In genomic region chr3:12181806-12182205, GRCh38 we compare ENCODE assay signal across 25 cellular contexts. TPM values are rescaled to one million over a fixed set of nuclear protein-coding genes. Genes with fewer than 3 reads are reported as not detected.
A peak's percentile ranks its signal among the peaks of the same experiment; 100 is the strongest.
DNase-seq lines count a peak whose midpoint lies in the region; ATAC-seq, FAIRE-seq and TF ChIP-seq lines count a peak whose summit lies in the region.
"Had no signal": no experiment of that assay in that cellular context is flagged by ENCODE, and none has a peak within 500 bp of the region (broad histone marks: within the 10 kb centered on the region; RNA-seq: fewer than 3 reads in every experiment).

No MANE protein-coding gene starts in this region.

- RAD21 ChIA-PET in GM12878 (lab: Charles Lee; ENCODE audit: unreplicated experiment): interaction anchor here (7.3 kb wide), 1 partner anchor 45 kb away, joined by 93 read pairs; no protein-coding TSS in a partner anchor

- H2BK15ac ChIP-seq in IMR-90 (ENCODE audit: low read depth, low read length): 0 out of 3 replicates have a peak overlapping the region, but pooled peaks have one; percentile 74

- H3K4me2 ChIP-seq in IMR-90 (ENCODE audit: low read depth, low read length): no peak overlapping the region
- H3K4me2 ChIP-seq in GM12878 (ENCODE audit: control insufficient read depth, insufficient read depth): no peak overlapping the region
- no peak overlapping the region for H3K4me2 ChIP-seq in trophoblast cell (ENCODE audit: low read length)

- CTCF ChIA-PET in activated CD4-positive, alpha-beta T cell treated with anti-CD3 and anti-CD28 coated beads, Interleukin-2, amount 10 ng/mL, durations not matched to agents 7 days and 5 days (lab: Charles Lee): interaction anchor here (1.2 kb wide), 1 partner anchor 10 kb away, joined by 3 read pairs; no protein-coding TSS in a partner anchor
- CTCF ChIA-PET in IMR-90 (lab: Yijun Ruan, JAX): no interaction called here
- CTCF ChIA-PET in GM12878 (lab: Yijun Ruan, JAX): interaction anchor here (0.8 to 9.0 kb wide), 4 partner anchors 8 to 194 kb away, joined by 3 to 243 read pairs (median 6); no protein-coding TSS in a partner anchor

- no peak overlapping the region for H3K27ac ChIP-seq in IMR-90 (ENCODE audit: insufficient read depth, low read length)
- H3K27ac ChIP-seq in GM12878 (ENCODE audit: control insufficient read depth, insufficient read depth): no peak overlapping the region
- no peak overlapping the region for H3K27ac ChIP-seq in trophoblast cell (ENCODE audit: low read depth, low read length)
- H3K27ac ChIP-seq in esophagus squamous epithelium: no peak overlapping the region
- H3K27ac ChIP-seq in stomach: no peak overlapping the region

- ATAC-seq in IMR-90 (ENCODE audit: low read depth): no peak
- ATAC-seq in GM12878: no peak

- dilution Hi-C loops in IMR-90 (cut with HindIII; ENCODE audit: low sequenced_read_pairs, unreplicated experiment): no loop called here

- H3K4me3 ChIP-seq in IMR-90 (ENCODE audit: insufficient read depth, low read depth, low read length) (no peak overlapping the region), GM12878 (no peak overlapping the region), trophoblast cell (ENCODE audit: low read depth, low read length) (no peak overlapping the region), esophagus squamous epithelium (no peak overlapping the region), stomach (no peak overlapping the region)

- H3K56ac ChIP-seq in IMR-90 (ENCODE audit: extremely low read depth, insufficient read depth, low read length): no peak overlapping the region

- H3K27me3 ChIP-seq in IMR-90 (ENCODE audit: control insufficient read depth, insufficient read depth, low read length): no peaks in the 10 kb centered on the region
- H3K27me3 ChIP-seq in GM12878 (replicated peaks in 1 of 2; ENCODE audit: control insufficient read depth in 2 of 2, insufficient read depth in 2 of 2, low read length in 1 of 2): no peaks in the 10 kb centered on the region
- H3K27me3 ChIP-seq in trophoblast cell (ENCODE audit: insufficient read depth, low read length): no peaks in the 10 kb centered on the region
- no peaks in the 10 kb centered on the region for H3K27me3 ChIP-seq in esophagus squamous epithelium
- H3K27me3 ChIP-seq in stomach: no peaks in the 10 kb centered on the region
- H3K27me3 ChIP-seq: BE2C had no signal

- peaks cover 45% of the 10 kb centered on the region for H3K4me1 Mint-ChIP-seq in activated CD4-positive, alpha-beta T cell treated with anti-CD3 and anti-CD28 coated beads, Interleukin-2, amount 10 ng/mL, durations not matched to agents 24 days and 14 days
- peaks cover 15% of the 10 kb centered on the region for H3K4me1 Mint-ChIP-seq in activated CD4-positive, alpha-beta T cell treated with anti-CD3 and anti-CD28 coated beads, Interleukin-2, amount 10 ng/mL, durations not matched to agents 7 days and 5 days

- TF ChIP-seq CTCF in IMR-90 (conservative IDR thresholded peaks at IDR 0.05; ENCODE audit: low read depth, low read length) (no peak), GM12878 (IDR thresholded peaks at IDR 0.05 in 2 of 3, conservative IDR thresholded peaks at IDR 0.05 in 1 of 3; ENCODE audit: control insufficient read depth in 2 of 3, extremely low read depth in 1 of 3, insufficient read depth in 1 of 3, low read depth in 3 of 3, low read length in 3 of 3) (no peak), esophagus squamous epithelium (IDR thresholded peaks at IDR 0.05) (no peak), stomach (IDR thresholded peaks at IDR 0.05) (no peak)

- peaks cover 9% of the 10 kb centered on the region for H3K9me3 Mint-ChIP-seq in activated CD4-positive, alpha-beta T cell treated with anti-CD3 and anti-CD28 coated beads, Interleukin-2, amount 10 ng/mL, durations not matched to agents 24 days and 14 days
- H3K9me3 Mint-ChIP-seq in activated CD4-positive, alpha-beta T cell treated with anti-CD3 and anti-CD28 coated beads, Interleukin-2, amount 10 ng/mL, durations not matched to agents 7 days and 5 days: peaks cover 4% of the 10 kb centered on the region
- H3K9me3 Mint-ChIP-seq: CD4-positive, alpha-beta T cell had no signal

- no peak overlapping the region for H3K4me3 Mint-ChIP-seq in activated CD4-positive, alpha-beta T cell treated with anti-CD3 and anti-CD28 coated beads, Interleukin-2, amount 10 ng/mL, durations not matched to agents 24 days and 14 days
- H3K4me3 Mint-ChIP-seq in activated CD4-positive, alpha-beta T cell treated with anti-CD3 and anti-CD28 coated beads, Interleukin-2, amount 10 ng/mL, durations not matched to agents 7 days and 5 days: no peak overlapping the region
- H3K4me3 Mint-ChIP-seq: CD4-positive, alpha-beta T cell had no signal

- no peak overlapping the region for H4K5ac ChIP-seq in IMR-90 (ENCODE audit: low read depth, low read length)

- H3K18ac ChIP-seq in IMR-90 (ENCODE audit: low read depth, low read length): no peak overlapping the region
- no peak overlapping the region for H3K18ac ChIP-seq in trophoblast cell (ENCODE audit: low read length)

- no peaks in the 10 kb centered on the region for H3K27me3 Mint-ChIP-seq in activated CD4-positive, alpha-beta T cell treated with anti-CD3 and anti-CD28 coated beads, Interleukin-2, amount 10 ng/mL, durations not matched to agents 24 days and 14 days
- H3K27me3 Mint-ChIP-seq in activated CD4-positive, alpha-beta T cell treated with anti-CD3 and anti-CD28 coated beads, Interleukin-2, amount 10 ng/mL, durations not matched to agents 7 days and 5 days: no peaks in the 10 kb centered on the region
- H3K27me3 Mint-ChIP-seq: CD4-positive, alpha-beta T cell had no signal

- H3K14ac ChIP-seq in IMR-90 (replicated peaks; ENCODE audit: low read depth, low read length) (no peak overlapping the region), trophoblast cell (ENCODE audit: low read length) (no peak overlapping the region)

- BruUV-seq in IMR-90 (replicated peaks; lab: Mats Ljungman, UMichigan) (no TSS peak), GM12878 (replicated peaks; lab: Mats Ljungman, UMichigan) (no TSS peak)

- TF ChIP-seq RAD21 in IMR-90 (IDR thresholded peaks at IDR 0.05; ENCODE audit: low read length) (no peak), GM12878 (IDR thresholded peaks at IDR 0.05; ENCODE audit: insufficient read depth, low read depth, low read length) (no peak)

- H3K9ac ChIP-seq in IMR-90 (ENCODE audit: low read depth, low read length): no peak overlapping the region
- H3K9ac ChIP-seq in GM12878 (ENCODE audit: control insufficient read depth, insufficient read depth, low read length): no peak overlapping the region
- no peak overlapping the region for H3K9ac ChIP-seq in trophoblast cell (ENCODE audit: low read length)

- H3K79me1 ChIP-seq in IMR-90 (ENCODE audit: low read depth in 1 of 2, low read length in 2 of 2): no peaks in the 10 kb centered on the region
- H3K79me1 ChIP-seq in trophoblast cell (ENCODE audit: low read length): peaks cover 22% of the 10 kb centered on the region

- H2AK9ac ChIP-seq in IMR-90 (replicated peaks; ENCODE audit: low read depth, low read length, poor library complexity): no peak overlapping the region

- POLR2A ChIA-PET in activated CD4-positive, alpha-beta T cell treated with anti-CD3 and anti-CD28 coated beads, Interleukin-2, amount 10 ng/mL, durations not matched to agents 7 days and 5 days (lab: Charles Lee): no interaction called here
- POLR2A ChIA-PET in IMR-90 (lab: Charles Lee; ENCODE audit: unreplicated experiment) (no interaction called here), GM12878 (lab: Charles Lee) (no interaction called here)

- H3K79me2 ChIP-seq in GM12878 (ENCODE audit: control insufficient read depth, insufficient read depth, low read length) (no peaks in the 10 kb centered on the region), trophoblast cell (ENCODE audit: control insufficient read depth, insufficient read depth, low read length, poor library complexity) (no peaks in the 10 kb centered on the region)

- H2BK120ac ChIP-seq in IMR-90 (ENCODE audit: low read depth, low read length): peak overlapping the region; percentile 26
- H2BK120ac ChIP-seq in trophoblast cell (ENCODE audit: insufficient read depth, low read length, poor library complexity): peak overlapping the region; percentile 21

- no peak overlapping the region for H4K91ac ChIP-seq in IMR-90 (ENCODE audit: insufficient read depth, low read depth, low read length)
- H4K91ac ChIP-seq in trophoblast cell (ENCODE audit: low read depth, low read length): peak overlapping the region; percentile 72

- no peak for FAIRE-seq in GM12878 (lab: Jason Lieb, UNC)
- FAIRE-seq: GM12892, H1 had no signal

- H3K36me3 Mint-ChIP-seq in activated CD4-positive, alpha-beta T cell treated with anti-CD3 and anti-CD28 coated beads, Interleukin-2, amount 10 ng/mL, durations not matched to agents 24 days and 14 days (ENCODE audit: low read depth): no peaks in the 10 kb centered on the region
- H3K36me3 Mint-ChIP-seq in activated CD4-positive, alpha-beta T cell treated with anti-CD3 and anti-CD28 coated beads, Interleukin-2, amount 10 ng/mL, durations not matched to agents 7 days and 5 days (ENCODE audit: low read depth): no peaks in the 10 kb centered on the region

- intact Hi-C loops in activated CD4-positive, alpha-beta T cell treated with anti-CD3 and anti-CD28 coated beads, Interleukin-2, amount 10 ng/mL, durations not matched to agents 24 days and 14 days (cut with micrococcal nuclease): no loop called here
- intact Hi-C loops in IMR-90 (cut with micrococcal nuclease): no loop called here
- intact Hi-C loops in GM12878 (cut with micrococcal nuclease; ENCODE audit: unreplicated experiment): no loop called here
- intact Hi-C loops in esophagus squamous epithelium (cut with DNase I): no loop called here
- intact Hi-C loops in stomach (cut with DNase I; ENCODE audit: low total_unique reads): no loop called here

- H3K9me1 ChIP-seq in IMR-90 (ENCODE audit: insufficient read depth, low read length): peaks cover 10% of the 10 kb centered on the region

- H2BK5ac ChIP-seq in IMR-90 (ENCODE audit: low read depth, low read length, poor library complexity, severe bottlenecking): no peak overlapping the region
- H2BK5ac ChIP-seq in trophoblast cell (ENCODE audit: low read depth, low read length, poor library complexity): no peak overlapping the region

- H3K23ac ChIP-seq in IMR-90 (ENCODE audit: low read depth, low read length): no peak overlapping the region
- no peak overlapping the region for H3K23ac ChIP-seq in trophoblast cell (ENCODE audit: low read length)

- in situ Hi-C loops in IMR-90 (cut with MboI; ENCODE audit: low sequenced_read_pairs): no loop called here
- in situ Hi-C loops in GM12878 (cut with MboI): no loop called here

- H3K4me1 ChIP-seq in IMR-90 (ENCODE audit: control insufficient read depth, insufficient read depth, low read length) (peaks cover 7% of the 10 kb centered on the region), GM12878 (ENCODE audit: control insufficient read depth, insufficient read depth, low read length) (no peaks in the 10 kb centered on the region; the same call in 1 of the 2 replicates), trophoblast cell (ENCODE audit: control insufficient read depth in 1 of 2, insufficient read depth in 2 of 2, low read length in 2 of 2) (peaks cover 27 to 35% of the 10 kb centered on the region in 2 experiments), esophagus squamous epithelium (peaks cover 0 to 19% (median under 1%) of the 10 kb centered on the region in 3 donors), stomach (peaks cover 9 to 27% (median 23%) of the 10 kb centered on the region in 4 donors)
- H3K4me1 ChIP-seq: BE2C had no signal

- no peaks in the 10 kb centered on the region for H3K36me3 ChIP-seq in IMR-90 (ENCODE audit: control insufficient read depth, insufficient read depth, low read length)
- no peaks in the 10 kb centered on the region for H3K36me3 ChIP-seq in GM12878 (ENCODE audit: control insufficient read depth in 2 of 2, insufficient read depth in 2 of 2, low read length in 1 of 2)
- no peaks in the 10 kb centered on the region for H3K36me3 ChIP-seq in trophoblast cell (ENCODE audit: control insufficient read depth in 1 of 2, insufficient read depth in 2 of 2, low read length in 2 of 2)
- H3K36me3 ChIP-seq in esophagus squamous epithelium: no peaks in the 10 kb centered on the region
- no peaks in the 10 kb centered on the region for H3K36me3 ChIP-seq in stomach

- H3K27ac Mint-ChIP-seq in activated CD4-positive, alpha-beta T cell treated with anti-CD3 and anti-CD28 coated beads, Interleukin-2, amount 10 ng/mL, durations not matched to agents 24 days and 14 days: peak overlapping the region; percentile 64
- no peak overlapping the region for H3K27ac Mint-ChIP-seq in activated CD4-positive, alpha-beta T cell treated with anti-CD3 and anti-CD28 coated beads, Interleukin-2, amount 10 ng/mL, durations not matched to agents 7 days and 5 days
- H3K27ac Mint-ChIP-seq: CD4-positive, alpha-beta T cell had no signal

- no peak overlapping the region for H2AFZ ChIP-seq in IMR-90 (replicated peaks; ENCODE audit: low read length, poor library complexity)
- H2AFZ ChIP-seq in GM12878 (ENCODE audit: control insufficient read depth, low read depth, low read length): no peak overlapping the region
- no peak overlapping the region for H2AFZ ChIP-seq in trophoblast cell (ENCODE audit: insufficient read depth, low read length, poor library complexity)

- H4K20me1 ChIP-seq in IMR-90 (ENCODE audit: insufficient read depth, low read length) (no peaks in the 10 kb centered on the region), GM12878 (ENCODE audit: control insufficient read depth, insufficient read depth) (no peaks in the 10 kb centered on the region)

- H2BK20ac ChIP-seq in IMR-90 (ENCODE audit: low read depth, low read length): peak overlapping the region; percentile 11; the same call in 1 of the 2 replicates

- SMC1A ChIA-PET in GM12878 (lab: Charles Lee; ENCODE audit: uncharacterized antibody, unreplicated experiment): interaction anchor here (1.6 to 11.5 kb wide), 3 partner anchors 11 to 46 kb away, joined by 3 to 83 read pairs (median 10); no protein-coding TSS in a partner anchor

- TF ChIP-seq POLR2A in IMR-90 (IDR thresholded peaks at IDR 0.05; ENCODE audit: low read depth, low read length) (no peak), GM12878 (IDR thresholded peaks at IDR 0.05; ENCODE audit: low read depth, low read length) (no peak), esophagus squamous epithelium (IDR thresholded peaks at IDR 0.05) (no peak), stomach (IDR thresholded peaks at IDR 0.05) (no peak)

- DNase-seq in activated CD4-positive, alpha-beta T cell treated with anti-CD3 and anti-CD28 coated beads, Interleukin-2, amount 10 ng/mL, durations not matched to agents 24 days and 14 days: no peak
- no peak for DNase-seq in activated CD4-positive, alpha-beta T cell treated with anti-CD3 and anti-CD28 coated beads, Interleukin-2, amount 10 ng/mL, durations not matched to agents 7 days and 5 days
- no peak for DNase-seq in IMR-90
- DNase-seq in GM12878 (ENCODE audit: low read depth, low spot score): no peak
- DNase-seq in trophoblast cell: peak in 1 of 2 donors; percentile 34
- no peak for DNase-seq in esophagus squamous epithelium (lab: John Stamatoyannopoulos, UW)
- DNase-seq in stomach: no peak
- no peak for DNase-seq in activated naive CD4-positive, alpha-beta T cell (lab: John Stamatoyannopoulos, UW)
- DNase-seq: 8988T; ACHN; BE2C; CD4-positive, alpha-beta T cell; EL; GDM1; HCEC 1CT; NCI-H1048; NCI-H1417; NCI-H1694; NCI-H2029 treated with DMSO at 0.1 percent for 48 hours; NCI-H526 treated with DMSO at 0.1 percent for 48 hours; Right ventricle myocardium superior; RPMI8226 had no signal

- H4K8ac ChIP-seq in IMR-90 (ENCODE audit: low read depth in 2 of 2, low read length in 2 of 2): no peak overlapping the region
- H4K8ac ChIP-seq in trophoblast cell (ENCODE audit: low read depth, low read length): no peak overlapping the region

- H2AK5ac ChIP-seq in IMR-90 (ENCODE audit: low read depth, low read length) (peak overlapping the region; percentile 56), trophoblast cell (ENCODE audit: low read length) (peak overlapping the region; percentile 66)

- TF ChIP-seq EP300 in GM12878 (IDR thresholded peaks at IDR 0.05; ENCODE audit: borderline replicate concordance in 1 of 2, control insufficient read depth in 1 of 2, low read depth in 2 of 2, low read length in 2 of 2) (no peak), stomach (IDR thresholded peaks at IDR 0.05) (no peak)

- WGBS in IMR-90 (ENCODE audit: extremely low coverage in 2 of 2, insufficient read length in 1 of 2), 2 experiments: 100% methylated on average over 1 of the region's 2 CpGs; no CpG with 5 or more reads in 1 of the 2 experiments
- 47% methylated on average over 2 of the region's 2 CpGs for WGBS in GM12878 (ENCODE audit: insufficient coverage, insufficient replicate concordance, low lambda C conversion rate, missing lambda C conversion rate)
- WGBS in trophoblast cell (ENCODE audit: extremely low coverage, insufficient coverage, insufficient read length): no CpG with 5 or more reads among the region's 2 CpGs
- 79 to 91% methylated on average over 2 of the region's 2 CpGs for WGBS in esophagus squamous epithelium, 2 donors
- WGBS in stomach, 5 donors: 81 to 100% (median 97%) methylated on average over 2 of the region's 2 CpGs

- H2BK12ac ChIP-seq in trophoblast cell (ENCODE audit: low read length): peak overlapping the region; percentile 72

- no peaks in the 10 kb centered on the region for H3K9me3 ChIP-seq in IMR-90 (ENCODE audit: control insufficient read depth, insufficient read depth, low read length)
- H3K9me3 ChIP-seq in GM12878 (replicated peaks; ENCODE audit: control insufficient read depth, insufficient read depth, low read length): no peaks in the 10 kb centered on the region
- no peaks in the 10 kb centered on the region for H3K9me3 ChIP-seq in trophoblast cell (ENCODE audit: insufficient read depth, low read depth, low read length)
- no peaks in the 10 kb centered on the region for H3K9me3 ChIP-seq in esophagus squamous epithelium
- no peaks in the 10 kb centered on the region for H3K9me3 ChIP-seq in stomach
- H3K9me3 ChIP-seq: BE2C had no signal

- H4K12ac ChIP-seq in trophoblast cell (ENCODE audit: low read depth, low read length): no peak overlapping the region

- H3K4ac ChIP-seq in IMR-90 (ENCODE audit: low read depth, low read length) (0 out of 2 replicates have a peak overlapping the region, but pooled peaks have one; percentile 36), trophoblast cell (ENCODE audit: low read depth, low read length) (no peak overlapping the region)

RNA-seq across cellular contexts. Expression of gene TIMP4, which starts 23.1 kb away (rescaled TPM):
- 0.19 and 0.33 TPM in 2 replicates for total RNA-seq in activated CD4-positive, alpha-beta T cell treated with anti-CD3 and anti-CD28 coated beads, Interleukin-2, amount 10 ng/mL, durations not matched to agents 24 days and 14 days
- total RNA-seq in activated CD4-positive, alpha-beta T cell treated with anti-CD3 and anti-CD28 coated beads, Interleukin-2, amount 10 ng/mL, durations not matched to agents 7 days and 5 days: not detected
- 0.54 and 0.56 TPM in 2 replicates for total RNA-seq in IMR-90 (2012; rRNA removed)
- 0.39 and 0.40 TPM in 2 replicates for polyA plus RNA-seq in IMR-90 (2012; rRNA removed)
- 0.57 and 0.80 TPM in 2 replicates for polyA plus RNA-seq in IMR-90 (2012; cell fraction: cytosol; rRNA removed)
- 0.13 and 0.16 TPM in 2 replicates for polyA plus RNA-seq in IMR-90 (2012; cell fraction: nucleus; rRNA removed; ENCODE audit: low replicate concordance)
- total RNA-seq in GM12878 (2013; cell fraction: nucleolus; rRNA removed): not detected in 2 replicates
- total RNA-seq in GM12878 (2014; rRNA removed): not detected in 2 replicates
- total RNA-seq in GM12878 (2014; rRNA removed; fragmentation: Illumina TruSeq; extraction: Trizol): not detected in 2 replicates
- total RNA-seq in GM12878 (2021): not detected in 2 replicates
- polyA plus RNA-seq in GM12878 (2011; ENCODE audit: low read depth): not detected
- 0.04 and 0.07 TPM in 2 replicates for polyA plus RNA-seq in GM12878 (2011; rRNA removed)
- polyA plus RNA-seq in GM12878 (2011; cell fraction: cytosol; rRNA removed): 0.08 TPM in 1 of 2 replicates, not detected in the other
- not detected in 2 replicates for polyA plus RNA-seq in GM12878 (2011; cell fraction: nucleus; rRNA removed)
- polyA plus RNA-seq in GM12878 (2012): not detected in 2 replicates
- not detected in 2 replicates for polyA plus RNA-seq in GM12878 (2014; fragmentation: Illumina TruSeq; extraction: Trizol)
- not detected for polyA plus RNA-seq in GM12878 (2014; fragmentation: Nextera tagmentation; extraction: Ambion mirVana)
- not detected in 2 replicates for polyA plus RNA-seq in GM12878 (2014; rRNA removed)
- polyA plus RNA-seq in GM12878 (2016; fragmentation: Nextera tagmentation; extraction: Ambion mirVana): not detected
- 0.26 and 0.29 TPM in 2 replicates for polyA minus RNA-seq in GM12878 (2011; rRNA and poly(A)+ RNA removed)
- not detected in 2 replicates for polyA minus RNA-seq in GM12878 (2011; cell fraction: cytosol; rRNA and poly(A)+ RNA removed)
- polyA minus RNA-seq in GM12878 (2011; cell fraction: nucleus; rRNA and poly(A)+ RNA removed): not detected in 2 replicates
- polyA plus RNA-seq in trophoblast cell (2013): 9.0 and 10.2 TPM in 2 replicates
- total RNA-seq in esophagus squamous epithelium: 1 to 10 TPM in 3 of 4 donors, under 1 TPM in 1; 0.23 to 8.6 (median 4.0) TPM
- total RNA-seq in stomach: 1 to 10 TPM; 2.6 to 9.9 (median 5.2) TPM
- 10 to 100 TPM in 2 of 3 donors, 1 to 10 TPM in 1; 5.0 to 13.4 (median 11.0) TPM for polyA plus RNA-seq in stomach
- total RNA-seq: CD4-positive, alpha-beta T cell; SK-MEL-5 had no signal
